In the genomic region with DNA sequence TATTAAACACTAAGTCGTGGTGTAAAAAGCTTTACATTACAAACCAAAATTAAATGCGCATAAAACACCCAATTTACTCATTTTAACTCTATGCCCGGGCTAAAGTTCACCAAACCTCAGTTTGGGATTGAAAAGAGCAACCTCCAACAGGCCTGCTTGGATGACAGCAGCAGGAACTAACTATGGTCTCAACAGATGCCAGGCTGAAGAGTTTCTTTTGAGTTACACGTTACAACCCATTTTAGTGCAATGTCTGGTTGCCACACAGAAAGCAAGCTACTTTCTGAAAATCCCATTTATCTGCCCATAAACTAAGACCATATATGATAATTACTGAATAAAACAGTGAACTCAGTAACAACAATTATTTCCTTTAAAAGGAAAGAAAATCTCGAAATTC, we compare ENCODE assay signal across 1 cellular context.
TF ChIP-seq lines count a peak whose summit lies in the region.

No MANE protein-coding gene starts in this region.

TF ChIP-seq in WTC11, 78 proteins besides CTCF, POLR2A, EP300 and RAD21 (continued from another document):
- TF ChIP-seq, protein P1, sequence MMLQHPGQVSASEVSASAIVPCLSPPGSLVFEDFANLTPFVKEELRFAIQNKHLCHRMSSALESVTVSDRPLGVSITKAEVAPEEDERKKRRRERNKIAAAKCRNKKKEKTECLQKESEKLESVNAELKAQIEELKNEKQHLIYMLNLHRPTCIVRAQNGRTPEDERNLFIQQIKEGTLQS (CRISPR knock-in tag; conservative IDR thresholded peaks at IDR 0.05), result no peak
- TF ChIP-seq, protein P2, sequence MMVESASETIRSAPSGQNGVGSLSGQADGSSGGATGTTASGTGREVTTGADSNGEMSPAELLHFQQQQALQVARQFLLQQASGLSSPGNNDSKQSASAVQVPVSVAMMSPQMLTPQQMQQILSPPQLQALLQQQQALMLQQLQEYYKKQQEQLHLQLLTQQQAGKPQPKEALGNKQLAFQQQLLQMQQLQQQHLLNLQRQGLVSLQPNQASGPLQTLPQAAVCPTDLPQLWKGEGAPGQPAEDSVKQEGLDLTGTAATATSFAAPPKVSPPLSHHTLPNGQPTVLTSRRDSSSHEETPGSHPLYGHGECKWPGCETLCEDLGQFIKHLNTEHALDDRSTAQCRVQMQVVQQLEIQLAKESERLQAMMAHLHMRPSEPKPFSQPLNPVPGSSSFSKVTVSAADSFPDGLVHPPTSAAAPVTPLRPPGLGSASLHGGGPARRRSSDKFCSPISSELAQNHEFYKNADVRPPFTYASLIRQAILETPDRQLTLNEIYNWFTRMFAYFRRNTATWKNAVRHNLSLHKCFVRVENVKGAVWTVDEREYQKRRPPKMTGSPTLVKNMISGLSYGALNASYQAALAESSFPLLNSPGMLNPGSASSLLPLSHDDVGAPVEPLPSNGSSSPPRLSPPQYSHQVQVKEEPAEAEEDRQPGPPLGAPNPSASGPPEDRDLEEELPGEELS (CRISPR knock-in tag; IDR thresholded peaks at IDR 0.05), result no peak
- TF ChIP-seq, protein P3, sequence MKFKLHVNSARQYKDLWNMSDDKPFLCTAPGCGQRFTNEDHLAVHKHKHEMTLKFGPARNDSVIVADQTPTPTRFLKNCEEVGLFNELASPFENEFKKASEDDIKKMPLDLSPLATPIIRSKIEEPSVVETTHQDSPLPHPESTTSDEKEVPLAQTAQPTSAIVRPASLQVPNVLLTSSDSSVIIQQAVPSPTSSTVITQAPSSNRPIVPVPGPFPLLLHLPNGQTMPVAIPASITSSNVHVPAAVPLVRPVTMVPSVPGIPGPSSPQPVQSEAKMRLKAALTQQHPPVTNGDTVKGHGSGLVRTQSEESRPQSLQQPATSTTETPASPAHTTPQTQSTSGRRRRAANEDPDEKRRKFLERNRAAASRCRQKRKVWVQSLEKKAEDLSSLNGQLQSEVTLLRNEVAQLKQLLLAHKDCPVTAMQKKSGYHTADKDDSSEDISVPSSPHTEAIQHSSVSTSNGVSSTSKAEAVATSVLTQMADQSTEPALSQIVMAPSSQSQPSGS (CRISPR knock-in tag; IDR thresholded peaks at IDR 0.05; ENCODE audit: borderline replicate concordance, low read depth), result no peak
- TF ChIP-seq ESRRA (CRISPR knock-in tag; IDR thresholded peaks at IDR 0.05; ENCODE audit: borderline replicate concordance), result no peak
- TF ChIP-seq, protein P4, sequence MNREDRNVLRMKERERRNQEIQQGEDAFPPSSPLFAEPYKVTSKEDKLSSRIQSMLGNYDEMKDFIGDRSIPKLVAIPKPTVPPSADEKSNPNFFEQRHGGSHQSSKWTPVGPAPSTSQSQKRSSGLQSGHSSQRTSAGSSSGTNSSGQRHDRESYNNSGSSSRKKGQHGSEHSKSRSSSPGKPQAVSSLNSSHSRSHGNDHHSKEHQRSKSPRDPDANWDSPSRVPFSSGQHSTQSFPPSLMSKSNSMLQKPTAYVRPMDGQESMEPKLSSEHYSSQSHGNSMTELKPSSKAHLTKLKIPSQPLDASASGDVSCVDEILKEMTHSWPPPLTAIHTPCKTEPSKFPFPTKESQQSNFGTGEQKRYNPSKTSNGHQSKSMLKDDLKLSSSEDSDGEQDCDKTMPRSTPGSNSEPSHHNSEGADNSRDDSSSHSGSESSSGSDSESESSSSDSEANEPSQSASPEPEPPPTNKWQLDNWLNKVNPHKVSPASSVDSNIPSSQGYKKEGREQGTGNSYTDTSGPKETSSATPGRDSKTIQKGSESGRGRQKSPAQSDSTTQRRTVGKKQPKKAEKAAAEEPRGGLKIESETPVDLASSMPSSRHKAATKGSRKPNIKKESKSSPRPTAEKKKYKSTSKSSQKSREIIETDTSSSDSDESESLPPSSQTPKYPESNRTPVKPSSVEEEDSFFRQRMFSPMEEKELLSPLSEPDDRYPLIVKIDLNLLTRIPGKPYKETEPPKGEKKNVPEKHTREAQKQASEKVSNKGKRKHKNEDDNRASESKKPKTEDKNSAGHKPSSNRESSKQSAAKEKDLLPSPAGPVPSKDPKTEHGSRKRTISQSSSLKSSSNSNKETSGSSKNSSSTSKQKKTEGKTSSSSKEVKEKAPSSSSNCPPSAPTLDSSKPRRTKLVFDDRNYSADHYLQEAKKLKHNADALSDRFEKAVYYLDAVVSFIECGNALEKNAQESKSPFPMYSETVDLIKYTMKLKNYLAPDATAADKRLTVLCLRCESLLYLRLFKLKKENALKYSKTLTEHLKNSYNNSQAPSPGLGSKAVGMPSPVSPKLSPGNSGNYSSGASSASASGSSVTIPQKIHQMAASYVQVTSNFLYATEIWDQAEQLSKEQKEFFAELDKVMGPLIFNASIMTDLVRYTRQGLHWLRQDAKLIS (CRISPR knock-in tag; IDR thresholded peaks at IDR 0.05; ENCODE audit: borderline replicate concordance), result no peak
- no peak for TF ChIP-seq ELF4 (CRISPR knock-in tag; IDR thresholded peaks at IDR 0.05; ENCODE audit: low read depth)
- no peak for TF ChIP-seq OVOL2 (CRISPR knock-in tag; IDR thresholded peaks at IDR 0.05; ENCODE audit: borderline replicate concordance)
